ENCODE assay signal across 19 cellular contexts in the genomic region with DNA sequence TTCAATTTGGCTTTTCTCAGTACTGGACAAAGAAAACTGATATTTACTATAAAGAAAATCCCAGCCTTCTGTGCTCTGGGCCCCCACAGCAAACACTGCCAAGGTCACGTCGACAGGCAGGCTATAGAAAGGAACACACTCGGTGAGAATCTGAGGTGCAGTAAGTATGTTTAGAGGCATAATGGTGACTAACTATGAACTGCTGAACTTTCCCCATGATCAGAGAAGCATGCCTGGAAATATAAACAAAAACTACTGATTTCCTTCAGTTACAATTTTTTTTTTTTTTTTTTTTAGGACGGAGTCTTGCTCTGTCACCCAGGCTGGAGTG. TPM values are rescaled to one million over a fixed set of nuclear protein-coding genes. Genes with fewer than 3 reads are reported as not detected.
DNase-seq lines count a peak whose midpoint lies in the region; ATAC-seq, FAIRE-seq and TF ChIP-seq lines count a peak whose summit lies in the region.
"Had no signal": no experiment of that assay in that cellular context is flagged by ENCODE, and none has a peak within 500 bp of the region (broad histone marks: within the 10 kb centered on the region; RNA-seq: fewer than 3 reads in every experiment).

No MANE protein-coding gene starts in this region.

- DNase-seq in H4 (ENCODE audit: low spot score): peak; percentile 55
- DNase-seq in astrocyte (ENCODE audit: low read depth): no peak
- DNase-seq in right lobe of liver: no peak
- DNase-seq in gastrocnemius medialis: no peak
- no peak for DNase-seq in NCI-H1930 (lab: John Stamatoyannopoulos, UW)
- DNase-seq: DND-41; midbrain; NCI-H1105; NCI-H526; stimulated activated CD4-positive, alpha-beta T cell treated with anti-CD3 and anti-CD28 coated beads, Interleukin-4, amount 100 ng/mL, for 1 hour; stimulated activated naive CD8-positive, alpha-beta T cell treated with anti-CD3 and anti-CD28 coated beads, Interleukin-15, amount 100 ng/mL, for 72 hours; transverse colon had no signal

- no peaks in the 10 kb centered on the region for H3K27me3 ChIP-seq in ACC112 (ENCODE audit: insufficient read depth, low read length)
- H3K27me3 ChIP-seq in astrocyte (ENCODE audit: insufficient read depth, low read length): no peaks in the 10 kb centered on the region
- no peaks in the 10 kb centered on the region for H3K27me3 ChIP-seq in right lobe of liver
- no peaks in the 10 kb centered on the region for H3K27me3 ChIP-seq in gastrocnemius medialis
- H3K27me3 ChIP-seq: neural progenitor cell, transverse colon had no signal

- peaks cover 2% of the 10 kb centered on the region for H3K9me3 Mint-ChIP-seq in astrocyte (ENCODE audit: unreplicated experiment)
- H3K9me3 Mint-ChIP-seq: neural progenitor cell; stimulated activated naive CD8-positive, alpha-beta T cell treated with anti-CD3 and anti-CD28 coated beads, Interleukin-15, amount 100 ng/mL, for 72 hours had no signal

- H3K9me3 ChIP-seq in astrocyte (ENCODE audit: insufficient read depth, low read depth, low read length) (no peaks in the 10 kb centered on the region), right lobe of liver (no peaks in the 10 kb centered on the region), gastrocnemius medialis (no peaks in the 10 kb centered on the region)
- H3K9me3 ChIP-seq: HAP-1, transverse colon had no signal

- H3K27ac ChIP-seq in ACC112 (ENCODE audit: low read depth, low read length) (peak overlapping the region; percentile 71; the same call in 1 of the 2 replicates), astrocyte (ENCODE audit: low read depth, low read length) (no peak overlapping the region), right lobe of liver (no peak overlapping the region), gastrocnemius medialis (no peak overlapping the region)
- H3K27ac ChIP-seq: neural progenitor cell had no signal

- H3K36me3 Mint-ChIP-seq in astrocyte (ENCODE audit: low read depth, unreplicated experiment): peaks cover 24% of the 10 kb centered on the region

- H3K4me3 ChIP-seq in ACC112 (ENCODE audit: low read depth, low read length) (no peak overlapping the region), astrocyte (ENCODE audit: insufficient read depth, low read depth, low read length) (no peak overlapping the region), right lobe of liver (no peak overlapping the region), gastrocnemius medialis (no peak overlapping the region)
- H3K4me3 ChIP-seq: HAP-1, neural progenitor cell, transverse colon had no signal

- FAIRE-seq in astrocyte (lab: Jason Lieb, UNC): no peak
- FAIRE-seq: TTC549 had no signal

- H3K79me2 ChIP-seq in ACC112 (ENCODE audit: control insufficient read depth, insufficient read depth, low read length, unreplicated experiment) (no peaks in the 10 kb centered on the region), astrocyte (ENCODE audit: insufficient read depth, low read length) (no peaks in the 10 kb centered on the region)

- TF ChIP-seq POLR2A in right lobe of liver (IDR thresholded peaks at IDR 0.05) (no peak), gastrocnemius medialis (IDR thresholded peaks at IDR 0.05) (no peak)

- no peak for TF ChIP-seq CTCF in astrocyte (IDR thresholded peaks at IDR 0.05; ENCODE audit: insufficient read depth, low read depth, low read length)
- no peak for TF ChIP-seq CTCF in right lobe of liver (IDR thresholded peaks at IDR 0.05)
- no peak for TF ChIP-seq CTCF in gastrocnemius medialis (IDR thresholded peaks at IDR 0.05 in 4 of 5, conservative IDR thresholded peaks at IDR 0.05 in 1 of 5)

- in situ Hi-C loops in gastrocnemius medialis (cut with MboI; ENCODE audit: low sequenced_read_pairs in 4 of 4): no loop called here

- no peaks in the 10 kb centered on the region for H4K20me1 ChIP-seq in astrocyte (ENCODE audit: insufficient read depth, low read length)

- intact Hi-C loops in right lobe of liver (cut with DNase I) (no loop called here), gastrocnemius medialis (cut with DNase I; ENCODE audit: low total_unique reads) (no loop called here)

- H3K4me1 ChIP-seq in ACC112 (ENCODE audit: control insufficient read depth, insufficient read depth, low read length, unreplicated experiment) (peaks cover 21% of the 10 kb centered on the region), astrocyte (ENCODE audit: insufficient read depth, low read length) (peaks cover 12% of the 10 kb centered on the region), right lobe of liver (peaks cover 0 to 11% (median 0%) of the 10 kb centered on the region in 4 donors), gastrocnemius medialis (no peaks in the 10 kb centered on the region)
- H3K4me1 ChIP-seq: neural progenitor cell had no signal

- H3K36me3 ChIP-seq in ACC112 (ENCODE audit: insufficient read depth, low read length): peaks cover 45% of the 10 kb centered on the region
- peaks cover 15% of the 10 kb centered on the region for H3K36me3 ChIP-seq in astrocyte (ENCODE audit: insufficient read depth, low read length)
- peaks cover 0 to 79% (median 30%) of the 10 kb centered on the region in 4 donors for H3K36me3 ChIP-seq in right lobe of liver
- H3K36me3 ChIP-seq in gastrocnemius medialis: peaks cover 0 to 78% of the 10 kb centered on the region in 2 donors
- H3K36me3 ChIP-seq: neural progenitor cell had no signal

- peak overlapping the region; percentile 6 for H3K27ac Mint-ChIP-seq in astrocyte (ENCODE audit: unreplicated experiment)
- H3K27ac Mint-ChIP-seq: neural progenitor cell; stimulated activated naive CD8-positive, alpha-beta T cell treated with anti-CD3 and anti-CD28 coated beads, Interleukin-15, amount 100 ng/mL, for 72 hours had no signal

- ATAC-seq in right lobe of liver (peak in 3 of 4 donors; percentile 10 to 33 (median 21)), GM21619 (IDR thresholded peaks at IDR 0.05; ENCODE audit: unreplicated experiment) (no peak), gastrocnemius medialis (no peak), HG03460 (IDR thresholded peaks at IDR 0.05; ENCODE audit: unreplicated experiment) (no peak)
- ATAC-seq: Right ventricle myocardium inferior; stimulated activated naive CD8-positive, alpha-beta T cell treated with anti-CD3 and anti-CD28 coated beads, Interleukin-15, amount 100 ng/mL, for 72 hours had no signal

- H3K27me3 Mint-ChIP-seq in astrocyte (ENCODE audit: low read depth, unreplicated experiment): no peaks in the 10 kb centered on the region
- H3K27me3 Mint-ChIP-seq: stimulated activated naive CD8-positive, alpha-beta T cell treated with anti-CD3 and anti-CD28 coated beads, Interleukin-15, amount 100 ng/mL, for 72 hours had no signal

- H3K9ac ChIP-seq in astrocyte (ENCODE audit: low read length): no peak overlapping the region
- H3K9ac ChIP-seq: neural progenitor cell had no signal

- H2AFZ ChIP-seq in ACC112 (ENCODE audit: low read length, unreplicated experiment) (no peak overlapping the region), astrocyte (ENCODE audit: low read depth, low read length) (no peak overlapping the region)
- H2AFZ ChIP-seq: neural progenitor cell had no signal

- WGBS in right lobe of liver (ENCODE audit: insufficient coverage, low coverage, low lambda C conversion rate, missing lambda C conversion rate): 84% methylated on average over 3 of the region's 4 CpGs

- H3K4me3 Mint-ChIP-seq in astrocyte (ENCODE audit: unreplicated experiment): no peak overlapping the region
- H3K4me3 Mint-ChIP-seq: neural progenitor cell; stimulated activated naive CD8-positive, alpha-beta T cell treated with anti-CD3 and anti-CD28 coated beads, Interleukin-15, amount 100 ng/mL, for 72 hours had no signal

- peaks cover 10% of the 10 kb centered on the region for H3K4me1 Mint-ChIP-seq in astrocyte (ENCODE audit: low read depth, unreplicated experiment)
- H3K4me1 Mint-ChIP-seq: neural progenitor cell had no signal

- H3K4me2 ChIP-seq in astrocyte (ENCODE audit: low read length): peak overlapping the region; percentile 2
- H3K4me2 ChIP-seq: neural progenitor cell had no signal

RNA-seq across cellular contexts. Expression of gene ERAP1, which starts 26.0 kb away (rescaled TPM):
- 33.2 and 53.4 TPM in 2 replicates for total RNA-seq in H4 (2014; rRNA removed; shearing (Covaris generic))
- 62.2 and 72.9 TPM in 2 replicates for total RNA-seq in astrocyte
- total RNA-seq in right lobe of liver: 10 to 100 TPM; 29.3 to 54.7 (median 34.1) TPM
- total RNA-seq in gastrocnemius medialis: 10 to 100 TPM; 17.7 to 49.3 (median 27.4) TPM

Comparison
In these comparisons a context has a peak if more than half of its experiments do, and no peak if none do; other contexts are left out.
1. ATAC-seq: peak in right lobe of liver (3 of 4); none in GM21619 (single experiment), gastrocnemius medialis (0 of 2) and HG03460 (single experiment).